ENCODE assay signal across 1 cellular context in genomic region chr3:37427132-37427531, GRCh38. TPM values are rescaled to one million over a fixed set of nuclear protein-coding genes. Genes with fewer than 3 reads are reported as not detected.
"Had no signal": no experiment of that assay in that cellular context is flagged by ENCODE, and none has a peak within 500 bp of the region (broad histone marks: within the 10 kb centered on the region; RNA-seq: fewer than 3 reads in every experiment).

No MANE protein-coding gene starts in this region.

RNA-seq across cellular contexts. Expression of gene ITGA9, which starts 24.8 kb away (rescaled TPM):
- polyA plus RNA-seq: foreskin keratinocyte had no signal
